ENCODE assay signal across 7 cellular contexts in the genomic region with DNA sequence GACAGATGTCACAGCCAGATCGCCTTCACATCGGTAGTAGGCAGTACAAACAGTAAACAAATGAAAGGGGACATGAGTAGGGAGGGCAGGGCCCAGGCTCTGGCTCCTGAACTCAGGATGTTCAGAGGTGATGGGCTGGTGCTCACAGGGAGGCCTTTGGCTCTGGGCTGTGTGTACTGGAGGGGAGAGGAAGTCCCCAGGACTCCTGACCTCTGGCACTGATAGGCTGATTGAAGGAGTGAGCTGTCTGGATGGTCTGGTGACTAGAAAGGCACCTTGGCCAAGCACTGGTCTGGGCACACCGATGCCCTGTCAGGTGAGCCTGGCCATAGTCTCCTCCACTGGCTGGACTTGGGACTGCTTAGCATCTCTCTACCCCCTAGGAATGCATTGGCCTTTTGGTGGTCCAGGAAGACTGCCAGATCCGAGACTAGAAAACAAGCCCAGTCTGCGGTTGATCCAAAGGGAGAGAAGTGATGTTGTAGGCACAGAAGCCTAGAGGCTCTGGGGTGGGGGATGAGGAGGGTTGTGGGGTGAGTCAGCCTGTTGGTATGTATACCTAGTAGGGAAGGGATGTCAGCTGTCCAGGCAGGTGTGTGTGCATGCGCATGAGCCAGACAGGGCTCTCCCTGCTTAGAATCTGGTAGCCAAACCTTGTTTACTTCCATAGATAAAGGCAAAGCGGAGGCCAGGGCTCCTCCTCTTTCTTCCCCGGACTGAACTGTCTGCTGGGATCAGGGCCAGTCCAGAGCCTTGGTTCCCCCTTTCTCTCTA. TPM values are rescaled to one million over a fixed set of nuclear protein-coding genes. Genes with fewer than 3 reads are reported as not detected.
DNase-seq lines count a peak whose midpoint lies in the region; ATAC-seq and TF ChIP-seq lines count a peak whose summit lies in the region.
"Had no signal": no experiment of that assay in that cellular context is flagged by ENCODE, and none has a peak within 500 bp of the region (broad histone marks: within the 10 kb centered on the region; RNA-seq: fewer than 3 reads in every experiment).

No MANE protein-coding gene starts in this region.

- H3K27ac Mint-ChIP-seq in CD4-positive, alpha-beta memory T cell = peak overlapping the region in 2 of 7 donors; percentile 41 to 42

- H3K4me3 Mint-ChIP-seq in CD4-positive, alpha-beta memory T cell = peak overlapping the region; percentile 27 to 71 (median 55)

- intact Hi-C loops in CD4-positive, alpha-beta memory T cell (cut with micrococcal nuclease) = no loop called here

- POLR2A ChIA-PET in CD4-positive, alpha-beta memory T cell (lab: Charles Lee; ENCODE audit: partially characterized antibody) = interaction anchor here (2.1 kb wide), 1 partner anchor 48 kb away, joined by 5 read pairs; a partner anchor contains a TSS

- no peak overlapping the region for H3K4me3 ChIP-seq in CD4-positive, alpha-beta memory T cell (ENCODE audit: low read length in 2 of 2)
- peak overlapping the region; percentile 10 for H3K4me3 ChIP-seq in kidney epithelial cell (ENCODE audit: low read depth, low read length)

- H3K36me3 ChIP-seq in CD4-positive, alpha-beta memory T cell (ENCODE audit: insufficient read depth, low read length) = no peaks in the 10 kb centered on the region
- no peaks in the 10 kb centered on the region for H3K36me3 ChIP-seq in kidney epithelial cell (ENCODE audit: control insufficient read depth, insufficient read depth, low read length)

- H3K27ac ChIP-seq in CD4-positive, alpha-beta memory T cell (ENCODE audit: low read depth, low read length) = no peak overlapping the region

- CTCF ChIA-PET in CD4-positive, alpha-beta memory T cell (lab: Charles Lee; ENCODE audit: partially characterized antibody) = interaction anchor here (3.2 kb wide), 1 partner anchor 13 kb away, joined by 24 read pairs; no protein-coding TSS in a partner anchor

- no peaks in the 10 kb centered on the region for H3K9me3 Mint-ChIP-seq in CD4-positive, alpha-beta memory T cell

- H3K36me3 Mint-ChIP-seq in CD4-positive, alpha-beta memory T cell = peaks cover 0 to 3% of the 10 kb centered on the region in 2 donors

- no peaks in the 10 kb centered on the region for H3K27me3 ChIP-seq in CD4-positive, alpha-beta memory T cell (ENCODE audit: insufficient read depth, low read length)
- no peaks in the 10 kb centered on the region for H3K27me3 ChIP-seq in kidney epithelial cell (ENCODE audit: control insufficient read depth, insufficient read depth, low read length)

- no peak for DNase-seq in CD4-positive, alpha-beta memory T cell
- DNase-seq in NCI-H69 (lab: John Stamatoyannopoulos, UW) = peak; percentile 69
- DNase-seq in kidney epithelial cell (ENCODE audit: low read depth) = peak; percentile 59
- no peak for DNase-seq in amniotic stem cell (lab: John Stamatoyannopoulos, UW)
- DNase-seq: stimulated activated naive CD4-positive, alpha-beta T cell had no signal

- no peaks in the 10 kb centered on the region for H3K9me3 ChIP-seq in CD4-positive, alpha-beta memory T cell (ENCODE audit: control insufficient read depth in 1 of 2, low read length in 2 of 2)

- TF ChIP-seq CTCF in kidney epithelial cell (IDR thresholded peaks at IDR 0.05; ENCODE audit: insufficient read depth, low read length, poor library complexity, severe bottlenecking) = no peak

- no peak for ATAC-seq in HG02623 (IDR thresholded peaks at IDR 0.05; ENCODE audit: unreplicated experiment)
- no peak for ATAC-seq in HG03521 (IDR thresholded peaks at IDR 0.05; ENCODE audit: unreplicated experiment)

- H3K4me1 ChIP-seq in CD4-positive, alpha-beta memory T cell (ENCODE audit: insufficient read depth, low read length) = peaks cover 35% of the 10 kb centered on the region

- H3K27me3 Mint-ChIP-seq in CD4-positive, alpha-beta memory T cell = peaks cover 0 to 2% of the 10 kb centered on the region in 2 donors

- H3K4me1 Mint-ChIP-seq in CD4-positive, alpha-beta memory T cell = peaks cover 12 to 39% (median 23%) of the 10 kb centered on the region in 4 donors

RNA-seq across cellular contexts. Expression of a gene that starts 1.9 kb away (rescaled TPM):
- 1 to 10 TPM; 3.8 to 4.0 TPM for total RNA-seq in CD4-positive, alpha-beta memory T cell
- 1 to 10 TPM; 4.0 to 5.3 TPM for polyA plus RNA-seq in CD4-positive, alpha-beta memory T cell
- 306 and 342 TPM in 2 replicates for total RNA-seq in kidney epithelial cell

RNA-seq across cellular contexts. Expression of a gene that starts 17.2 kb away (rescaled TPM):
- not detected for total RNA-seq in CD4-positive, alpha-beta memory T cell
- polyA plus RNA-seq in CD4-positive, alpha-beta memory T cell = not detected
- total RNA-seq in kidney epithelial cell = not detected in 2 replicates

RNA-seq across cellular contexts. Expression of a gene that starts 28.3 kb away (rescaled TPM):
- total RNA-seq in CD4-positive, alpha-beta memory T cell = not detected
- not detected for polyA plus RNA-seq in CD4-positive, alpha-beta memory T cell
- total RNA-seq in kidney epithelial cell = 2.0 and 3.6 TPM in 2 replicates

RNA-seq across cellular contexts. Expression of a gene that starts 38.4 kb away (rescaled TPM):
- 10 to 100 TPM; 40.5 to 43.9 TPM for total RNA-seq in CD4-positive, alpha-beta memory T cell
- polyA plus RNA-seq in CD4-positive, alpha-beta memory T cell = 10 to 100 TPM; 24.3 to 31.5 TPM
- total RNA-seq in kidney epithelial cell = 20.0 and 59.2 TPM in 2 replicates

RNA-seq across cellular contexts. Expression of a gene that starts 38.8 kb away (rescaled TPM):
- total RNA-seq in CD4-positive, alpha-beta memory T cell = 10 to 100 TPM; 34.1 to 35.0 TPM
- polyA plus RNA-seq in CD4-positive, alpha-beta memory T cell = 10 to 100 TPM; 10.4 to 20.4 TPM
- 21.8 and 34.7 TPM in 2 replicates for total RNA-seq in kidney epithelial cell

Comparison
In these comparisons a context has a peak if more than half of its experiments do, and no peak if none do; other contexts are left out.
1. DNase-seq: peak in NCI-H69 (single experiment) and kidney epithelial cell (single experiment); none in CD4-positive, alpha-beta memory T cell (0 of 5) and amniotic stem cell (single experiment).
2. RNA of a gene that starts 1.9 kb away (total RNA-seq): 306 to 342 TPM in kidney epithelial cell; 3.8 to 4.0 TPM in CD4-positive, alpha-beta memory T cell; every median in the first group is over 10 times any median in the second.